In the genomic region with DNA sequence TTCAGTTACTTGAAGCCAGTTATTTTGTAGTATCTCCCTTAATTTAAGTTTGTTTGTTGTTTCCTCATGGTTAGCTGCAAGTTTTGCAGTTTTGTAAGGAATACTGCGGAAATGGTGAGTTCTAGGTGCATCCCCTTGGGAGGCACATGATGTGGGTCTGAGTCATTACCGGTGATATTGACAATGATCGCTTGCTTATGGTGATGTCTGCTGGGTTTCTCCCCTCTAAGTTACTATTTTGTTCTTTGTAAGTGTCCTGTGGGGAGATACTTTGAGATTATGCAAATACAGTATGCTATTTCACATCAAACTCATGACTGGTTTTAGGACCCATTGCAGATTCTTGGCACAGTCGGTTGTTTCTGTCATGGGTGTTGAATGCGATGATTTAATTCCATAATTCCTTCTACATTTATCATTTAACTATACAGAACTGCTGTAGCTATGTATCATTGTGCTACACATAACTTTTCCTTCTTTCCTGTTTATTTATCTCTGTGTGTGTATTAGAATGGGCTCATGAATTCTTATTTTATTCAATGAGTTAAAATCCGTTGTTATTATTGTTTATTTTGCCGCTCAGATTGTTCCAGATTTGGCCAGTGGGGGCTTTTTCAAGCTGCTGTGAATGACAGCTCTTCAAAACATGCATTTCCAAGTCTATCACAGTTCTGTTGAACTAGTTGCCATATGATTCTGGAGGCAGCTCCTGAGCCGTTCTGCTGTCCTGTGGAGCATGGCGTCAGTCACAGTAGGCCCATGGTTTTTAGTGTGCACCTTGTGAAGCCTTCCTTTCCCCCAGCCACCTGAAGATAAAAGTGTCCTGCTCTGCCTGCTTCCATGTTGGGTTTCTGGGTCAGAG, we compare ENCODE assay signal across 1 cellular context.
TF ChIP-seq lines count a peak whose summit lies in the region.

No MANE protein-coding gene starts in this region.

TF ChIP-seq in GM12878, 131 proteins besides CTCF, POLR2A, EP300 and RAD21 (continued from another document):
- TF ChIP-seq, protein P1, sequence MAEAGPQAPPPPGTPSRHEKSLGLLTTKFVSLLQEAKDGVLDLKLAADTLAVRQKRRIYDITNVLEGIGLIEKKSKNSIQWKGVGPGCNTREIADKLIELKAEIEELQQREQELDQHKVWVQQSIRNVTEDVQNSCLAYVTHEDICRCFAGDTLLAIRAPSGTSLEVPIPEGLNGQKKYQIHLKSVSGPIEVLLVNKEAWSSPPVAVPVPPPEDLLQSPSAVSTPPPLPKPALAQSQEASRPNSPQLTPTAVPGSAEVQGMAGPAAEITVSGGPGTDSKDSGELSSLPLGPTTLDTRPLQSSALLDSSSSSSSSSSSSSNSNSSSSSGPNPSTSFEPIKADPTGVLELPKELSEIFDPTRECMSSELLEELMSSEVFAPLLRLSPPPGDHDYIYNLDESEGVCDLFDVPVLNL (IDR thresholded peaks at IDR 0.05; ENCODE audit: low read depth, low read length), result no peak
